In genomic region chr2:101089942-101090799, GRCh38 we compare ENCODE assay signal across 17 cellular contexts.
"Had no signal": no experiment of that assay in that cellular context is flagged by ENCODE, and none has a peak within 500 bp of the region (broad histone marks: within the 10 kb centered on the region; RNA-seq: fewer than 3 reads in every experiment).

No MANE protein-coding gene starts in this region.

- H3K27me3 ChIP-seq: body of pancreas, left lung, tibial nerve had no signal

- H3K9me3 ChIP-seq: body of pancreas, left lung, psoas muscle, tibial nerve had no signal

- DNase-seq: activated CD4-positive, alpha-beta T cell treated with anti-CD3 and anti-CD28 coated beads, Interleukin-2, amount 50 U/mL, for 1 hour; activated CD4-positive, CD25-positive, alpha-beta regulatory T cell treated with anti-CD3 and anti-CD28 coated beads, Interleukin-2, amount 50 U/mL, for 72 hours; activated CD8-positive, alpha-beta memory T cell treated with anti-CD3 and anti-CD28 coated beads, Interleukin-2, amount 50 U/mL, for 4 hours; activated naive CD4-positive, alpha-beta T cell treated with anti-CD3 and anti-CD28 coated beads for 36 hours; activated T-cell treated with anti-CD3 and anti-CD28 coated beads, Interleukin-2, amount 50 U/mL, for 4 hours; body of pancreas; endodermal cell; foreskin melanocyte; head of caudate nucleus; kidney; left lung; psoas muscle; right cardiac atrium; stimulated activated CD4-positive, alpha-beta T cell treated with anti-CD3 and anti-CD28 coated beads, Interleukin-2, amount 100 ng/mL, for 24 hours had no signal

- H3K36me3 ChIP-seq: left lung had no signal

- H3K4me3 ChIP-seq: body of pancreas, left lung, psoas muscle, tibial nerve had no signal

- ATAC-seq: body of pancreas, left lung, right cardiac atrium had no signal

- H3K27ac ChIP-seq: body of pancreas, epithelial cell of prostate, left lung, psoas muscle, tibial nerve had no signal

- H3K4me1 ChIP-seq: psoas muscle had no signal

- FAIRE-seq: kidney, urothelium cell line had no signal
